Comparison of ENCODE assay signal across 11 cellular contexts in genomic region chr3:56775356-56775914, GRCh38. TPM values are rescaled to one million over a fixed set of nuclear protein-coding genes. Genes with fewer than 3 reads are reported as not detected.
DNase-seq lines count a peak whose midpoint lies in the region; ATAC-seq, FAIRE-seq and TF ChIP-seq lines count a peak whose summit lies in the region.
"Had no signal": no experiment of that assay in that cellular context is flagged by ENCODE, and none has a peak within 500 bp of the region (broad histone marks: within the 10 kb centered on the region; RNA-seq: fewer than 3 reads in every experiment).

No MANE protein-coding gene starts in this region.

- no peaks in the 10 kb centered on the region for H3K27me3 Mint-ChIP-seq in activated naive CD4-positive, alpha-beta T cell treated with anti-CD3 and anti-CD28 coated beads for 36 hours (ENCODE audit: low read depth)
- no peaks in the 10 kb centered on the region for H3K27me3 Mint-ChIP-seq in activated T-helper 17 cell treated with anti-CD3 and anti-CD28 coated beads, Interleukin-2, amount 50 U/mL, for 72 hours

- TF ChIP-seq POLR2A in stomach (IDR thresholded peaks at IDR 0.05), result no peak

- H3K4me1 ChIP-seq in stomach, result peaks cover 16 to 39% (median 31%) of the 10 kb centered on the region in 4 donors
- H3K4me1 ChIP-seq: Peyer's patch had no signal

- no peak overlapping the region for H3K4me3 Mint-ChIP-seq in activated naive CD4-positive, alpha-beta T cell treated with anti-CD3 and anti-CD28 coated beads for 36 hours
- H3K4me3 Mint-ChIP-seq in activated T-helper 17 cell treated with anti-CD3 and anti-CD28 coated beads, Interleukin-2, amount 50 U/mL, for 72 hours, result peak overlapping the region; percentile 51

- ATAC-seq in activated T-helper 17 cell treated with anti-CD3 and anti-CD28 coated beads, Interleukin-2, amount 50 U/mL, for 72 hours (replicated peaks), result no peak
- ATAC-seq in GM21390 (IDR thresholded peaks at IDR 0.05; ENCODE audit: unreplicated experiment), result no peak

- H3K27me3 ChIP-seq in stomach, result no peaks in the 10 kb centered on the region
- H3K27me3 ChIP-seq: Peyer's patch had no signal

- TF ChIP-seq CTCF in stomach (IDR thresholded peaks at IDR 0.05), result no peak

- WGBS in stomach, 5 donors, result 72 to 84% (median 82%) methylated on average over 8 of the region's 8 CpGs

- H3K9me3 Mint-ChIP-seq in activated naive CD4-positive, alpha-beta T cell treated with anti-CD3 and anti-CD28 coated beads for 36 hours, result no peaks in the 10 kb centered on the region
- no peaks in the 10 kb centered on the region for H3K9me3 Mint-ChIP-seq in activated T-helper 17 cell treated with anti-CD3 and anti-CD28 coated beads, Interleukin-2, amount 50 U/mL, for 72 hours

- peak overlapping the region in 4 of 5 donors; percentile 17 to 75 (median 44) for H3K27ac ChIP-seq in stomach
- H3K27ac ChIP-seq: epithelial cell of prostate had no signal

- FAIRE-seq in islet of Langerhans (lab: Jason Lieb, UNC), result peak; percentile 87

- intact Hi-C loops in activated naive CD4-positive, alpha-beta T cell treated with anti-CD3 and anti-CD28 coated beads for 36 hours (cut with micrococcal nuclease), result no loop called here
- intact Hi-C loops in stomach (cut with DNase I; ENCODE audit: low total_unique reads), result no loop called here

- no peak for DNase-seq in activated naive CD4-positive, alpha-beta T cell treated with anti-CD3 and anti-CD28 coated beads for 36 hours
- DNase-seq in activated naive CD4-positive, alpha-beta T cell treated with anti-CD3 and anti-CD28 coated beads, Interleukin-2, amount 50 U/mL, for 16 hours, result no peak
- no peak for DNase-seq in stomach
- no peak for DNase-seq in T-helper 1 cell
- no peak for DNase-seq in stimulated activated CD4-positive, alpha-beta T cell treated with anti-CD3 and anti-CD28 coated beads, Interleukin-2, amount 100 ng/mL, for 48 hours
- DNase-seq: NCI-H345, Peyer's patch had no signal

- H3K27ac Mint-ChIP-seq in activated naive CD4-positive, alpha-beta T cell treated with anti-CD3 and anti-CD28 coated beads for 36 hours, result peak overlapping the region; percentile 67
- no peak overlapping the region for H3K27ac Mint-ChIP-seq in activated T-helper 17 cell treated with anti-CD3 and anti-CD28 coated beads, Interleukin-2, amount 50 U/mL, for 72 hours

- H3K4me3 ChIP-seq in stomach, result peak overlapping the region in 1 of 4 donors; percentile 15
- H3K4me3 ChIP-seq: Peyer's patch had no signal

- peaks cover 77% of the 10 kb centered on the region for H3K4me1 Mint-ChIP-seq in activated naive CD4-positive, alpha-beta T cell treated with anti-CD3 and anti-CD28 coated beads for 36 hours (ENCODE audit: low read depth)
- peaks cover 41% of the 10 kb centered on the region for H3K4me1 Mint-ChIP-seq in activated T-helper 17 cell treated with anti-CD3 and anti-CD28 coated beads, Interleukin-2, amount 50 U/mL, for 72 hours

- no peak for TF ChIP-seq EP300 in stomach (IDR thresholded peaks at IDR 0.05)

- H3K36me3 ChIP-seq in stomach, result peaks cover 0 to 30% (median 27%) of the 10 kb centered on the region in 4 donors

- peaks cover 22% of the 10 kb centered on the region for H3K36me3 Mint-ChIP-seq in activated naive CD4-positive, alpha-beta T cell treated with anti-CD3 and anti-CD28 coated beads for 36 hours (ENCODE audit: low read depth)
- peaks cover 62% of the 10 kb centered on the region for H3K36me3 Mint-ChIP-seq in activated T-helper 17 cell treated with anti-CD3 and anti-CD28 coated beads, Interleukin-2, amount 50 U/mL, for 72 hours (ENCODE audit: low read depth)

- CTCF ChIA-PET in activated naive CD4-positive, alpha-beta T cell treated with anti-CD3 and anti-CD28 coated beads for 36 hours (lab: Charles Lee), result interaction anchor here (0.7 to 1.4 kb wide), 3 partner anchors 15 to 102 kb away, joined by 3 to 5 read pairs (median 4); no protein-coding TSS in a partner anchor

- no peaks in the 10 kb centered on the region for H3K9me3 ChIP-seq in stomach
- H3K9me3 ChIP-seq: Peyer's patch had no signal

RNA-seq across cellular contexts. Expression of gene ARHGEF3, which starts 26.3 kb away (rescaled TPM):
- total RNA-seq in activated naive CD4-positive, alpha-beta T cell treated with anti-CD3 and anti-CD28 coated beads for 36 hours, result 10 to 100 TPM; 36.4 to 37.7 TPM
- total RNA-seq in activated T-helper 17 cell treated with anti-CD3 and anti-CD28 coated beads, Interleukin-2, amount 50 U/mL, for 72 hours, result 10 to 100 TPM; 12.3 to 17.0 TPM
- total RNA-seq in stomach, result 10 to 100 TPM in 4 of 5 donors, 1 to 10 TPM in 1; 6.2 to 23.8 (median 17.5) TPM
- 10 to 100 TPM in 1 of 3 donors, 1 to 10 TPM in 2; 8.2 to 12.7 (median 9.2) TPM for polyA plus RNA-seq in stomach
